ENCODE assay signal across 14 cellular contexts in genomic region chr10:88944813-88945212, GRCh38. TPM values are rescaled to one million over a fixed set of nuclear protein-coding genes. Genes with fewer than 3 reads are reported as not detected.
DNase-seq lines count a peak whose midpoint lies in the region; ATAC-seq, FAIRE-seq and TF ChIP-seq lines count a peak whose summit lies in the region.
"Had no signal": no experiment of that assay in that cellular context is flagged by ENCODE, and none has a peak within 500 bp of the region (broad histone marks: within the 10 kb centered on the region; RNA-seq: fewer than 3 reads in every experiment).

No MANE protein-coding gene starts in this region.

- TF ChIP-seq POLR2A in gastroesophageal sphincter (IDR thresholded peaks at IDR 0.05) (no peak), testis (IDR thresholded peaks at IDR 0.05) (no peak), HepG2 (IDR thresholded peaks at IDR 0.05; ENCODE audit: insufficient read depth in 1 of 2, low read depth in 2 of 2, low read length in 2 of 2) (no peak)

- ATAC-seq in HG03097 (IDR thresholded peaks at IDR 0.05; ENCODE audit: low FRiP score, unreplicated experiment) = peak; percentile 53
- ATAC-seq in gastroesophageal sphincter = no peak
- ATAC-seq in HepG2 = no peak

- H3K9me3 ChIP-seq in gastroesophageal sphincter (no peaks in the 10 kb centered on the region), testis (no peaks in the 10 kb centered on the region), endodermal cell (ENCODE audit: control insufficient read depth, low read length) (no peaks in the 10 kb centered on the region), HepG2 (ENCODE audit: low read length) (no peaks in the 10 kb centered on the region)
- H3K9me3 ChIP-seq: colonic mucosa, vagina had no signal

- H3K4me2 ChIP-seq in HepG2 (ENCODE audit: low read depth, low read length) = no peak overlapping the region

- H3K4me3 Mint-ChIP-seq in CD14-positive monocyte (peak overlapping the region in 1 of 2 donors; percentile 40), mesothelial cell of epicardium (no peak overlapping the region), endodermal cell (no peak overlapping the region)

- H3K36me3 Mint-ChIP-seq in CD14-positive monocyte (peaks cover 4 to 23% of the 10 kb centered on the region in 2 donors), mesothelial cell of epicardium (peaks cover 2% of the 10 kb centered on the region), endodermal cell (ENCODE audit: low read depth) (no peaks in the 10 kb centered on the region)

- intact Hi-C loops in CD14-positive monocyte (cut with micrococcal nuclease) = no loop called here
- intact Hi-C loops in testis (cut with DNase I; ENCODE audit: low total_unique reads) = loop anchor here (5.0 kb wide), 1 partner anchor 42 kb away; no protein-coding TSS in a partner anchor
- intact Hi-C loops in HepG2 (cut with micrococcal nuclease; ENCODE audit: unreplicated experiment) = no loop called here

- H3K27ac ChIP-seq in gastroesophageal sphincter (peak overlapping the region; percentile 61 to 94 (median 82)), testis (peak overlapping the region in 1 of 2 donors; percentile 32), endodermal cell (ENCODE audit: low read depth, low read length) (no peak overlapping the region), HepG2 (ENCODE audit: extremely low read length, insufficient read depth, low read length) (no peak overlapping the region)
- H3K27ac ChIP-seq: colonic mucosa, vagina had no signal

- no TSS peak for BruUV-seq in HepG2 (replicated peaks; lab: Mats Ljungman, UMichigan)

- peaks cover 4 to 89% (median 33%) of the 10 kb centered on the region in 3 donors for H3K4me1 ChIP-seq in gastroesophageal sphincter
- no peaks in the 10 kb centered on the region for H3K4me1 ChIP-seq in testis
- H3K4me1 ChIP-seq in endodermal cell (ENCODE audit: control insufficient read depth, insufficient read depth, low read length) = no peaks in the 10 kb centered on the region
- H3K4me1 ChIP-seq in HepG2 (ENCODE audit: insufficient read depth, low read length) = no peaks in the 10 kb centered on the region
- H3K4me1 ChIP-seq: colonic mucosa, vagina had no signal

- TF ChIP-seq CTCF in CD14-positive monocyte (IDR thresholded peaks at IDR 0.05) (no peak), gastroesophageal sphincter (IDR thresholded peaks at IDR 0.05) (no peak), testis (IDR thresholded peaks at IDR 0.05) (no peak), mesothelial cell of epicardium (IDR thresholded peaks at IDR 0.05; ENCODE audit: unreplicated experiment) (no peak), endodermal cell (conservative IDR thresholded peaks at IDR 0.05) (no peak), HepG2 (CRISPR knock-in tag; IDR thresholded peaks at IDR 0.05) (no peak)

- H4K20me1 ChIP-seq in HepG2 (ENCODE audit: insufficient read depth, low read length) = no peaks in the 10 kb centered on the region

- H3K4me3 ChIP-seq in gastroesophageal sphincter (peak overlapping the region in 1 of 2 donors; percentile 7), testis (no peak overlapping the region), endodermal cell (ENCODE audit: low read length) (no peak overlapping the region), HepG2 (replicated peaks in 1 of 3; ENCODE audit: insufficient read depth in 1 of 3, low read depth in 2 of 3, low read length in 3 of 3) (no peak overlapping the region)
- H3K4me3 ChIP-seq: colonic mucosa, vagina had no signal

- peaks cover 31 to 89% of the 10 kb centered on the region in 2 donors for H3K36me3 ChIP-seq in gastroesophageal sphincter
- no peaks in the 10 kb centered on the region for H3K36me3 ChIP-seq in testis (ENCODE audit: low read depth, missing control alignments)
- H3K36me3 ChIP-seq in endodermal cell (ENCODE audit: control insufficient read depth, insufficient read depth, low read length) = no peaks in the 10 kb centered on the region
- 0 out of 5 replicates have a peak, but pooled peaks cover 1 to 3% of the 10 kb centered on the region in 2 experiments for H3K36me3 ChIP-seq in HepG2 (replicated peaks in 1 of 2; ENCODE audit: control insufficient read depth in 1 of 2, insufficient read depth in 2 of 2, low read length in 2 of 2)
- H3K36me3 ChIP-seq: colonic mucosa had no signal

- H3K4me1 Mint-ChIP-seq in CD14-positive monocyte (peaks cover 34% of the 10 kb centered on the region), mesothelial cell of epicardium (no peaks in the 10 kb centered on the region), endodermal cell (no peaks in the 10 kb centered on the region)

- no peak overlapping the region for H3K9ac ChIP-seq in endodermal cell (ENCODE audit: extremely low read depth, low read length, poor library complexity, severe bottlenecking)
- no peak overlapping the region for H3K9ac ChIP-seq in HepG2 (ENCODE audit: insufficient read depth, low read depth, low read length)

- in situ Hi-C loops in HepG2 (cut with HindIII; ENCODE audit: extremely low pct_ligation_motif_present, low pct_unique_long_range_greater_than_20kb) = no loop called here

- H3K79me2 ChIP-seq in HepG2 (ENCODE audit: insufficient read depth, low read length) = no peaks in the 10 kb centered on the region

- peaks cover 0 to 2% (median 0%) of the 10 kb centered on the region in 3 donors for H3K27me3 Mint-ChIP-seq in CD14-positive monocyte (ENCODE audit: low read depth in 3 of 3)
- H3K27me3 Mint-ChIP-seq in mesothelial cell of epicardium (ENCODE audit: low read depth) = no peaks in the 10 kb centered on the region
- no peaks in the 10 kb centered on the region for H3K27me3 Mint-ChIP-seq in endodermal cell (ENCODE audit: insufficient read depth)

- TF ChIP-seq RAD21 in HepG2 (CRISPR knock-in tag; IDR thresholded peaks at IDR 0.05) = no peak

- no peak for DNase-seq in CD14-positive monocyte (ENCODE audit: low spot score)
- DNase-seq in GM19239 (ENCODE audit: insufficient read length, low spot score) = peak; percentile 17
- no peak for DNase-seq in testis
- DNase-seq in mesothelial cell of epicardium (ENCODE audit: low spot score in 2 of 2, unreplicated experiment in 2 of 2) = no peak
- no peak for DNase-seq in endodermal cell
- DNase-seq in HepG2 (ENCODE audit: low spot score) = no peak
- DNase-seq: amniotic stem cell, colonic mucosa, NCI-H1436 treated with DMSO at 0.1 percent for 48 hours, NCI-H524, SHP77 treated with DMSO at 0.1 percent for 48 hours had no signal

- no peaks in the 10 kb centered on the region for H3K27me3 ChIP-seq in gastroesophageal sphincter
- no peaks in the 10 kb centered on the region for H3K27me3 ChIP-seq in testis
- H3K27me3 ChIP-seq in endodermal cell (ENCODE audit: control insufficient read depth, insufficient read depth, low read length, poor library complexity, severe bottlenecking) = no peaks in the 10 kb centered on the region
- H3K27me3 ChIP-seq in HepG2 (ENCODE audit: control insufficient read depth in 1 of 2, insufficient read depth in 2 of 2, low read length in 2 of 2) = no peaks in the 10 kb centered on the region
- H3K27me3 ChIP-seq: colonic mucosa, vagina had no signal

- TF ChIP-seq EP300 in gastroesophageal sphincter (IDR thresholded peaks at IDR 0.05) (no peak), HepG2 (IDR thresholded peaks at IDR 0.05; ENCODE audit: low read depth in 2 of 2, low read length in 2 of 2) (no peak), HepG2 (CRISPR knock-in tag; IDR thresholded peaks at IDR 0.05; ENCODE audit: borderline replicate concordance) (no peak)

- H3K9me3 Mint-ChIP-seq in CD14-positive monocyte = peaks cover 0 to 2% (median 0%) of the 10 kb centered on the region in 7 donors
- H3K9me3 Mint-ChIP-seq in mesothelial cell of epicardium = no peaks in the 10 kb centered on the region
- H3K9me3 Mint-ChIP-seq in endodermal cell = no peaks in the 10 kb centered on the region

- H2AFZ ChIP-seq in HepG2 (ENCODE audit: low read length) = no peak overlapping the region

- POLR2A ChIA-PET in HepG2 (lab: Yijun Ruan, JAX) = no interaction called here

- CTCF ChIA-PET in HepG2 (lab: Yijun Ruan, JAX; ENCODE audit: low intra/inter-chr PET ratio, low total read pairs) = no interaction called here

- FAIRE-seq in GM19239 (lab: Jason Lieb, UNC) = peak; percentile 85
- no peak for FAIRE-seq in HepG2 (lab: Jason Lieb, UNC)

- 29% methylated on average over 3 of the region's 3 CpGs for WGBS in gastroesophageal sphincter (ENCODE audit: low coverage in 1 of 2), 2 donors
- 44 to 51% methylated on average over 3 of the region's 3 CpGs for WGBS in testis, 2 donors
- 96% methylated on average over 2 of the region's 3 CpGs; no CpG with 5 or more reads in 1 of the 2 experiments for WGBS in endodermal cell (ENCODE audit: insufficient coverage in 1 of 2, insufficient read length in 1 of 2), 2 experiments
- WGBS in HepG2 (ENCODE audit: low lambda C conversion rate) = 86% methylated on average over 3 of the region's 3 CpGs

- H3K27ac Mint-ChIP-seq in CD14-positive monocyte = peak overlapping the region; percentile 5 to 75 (median 43)
- no peak overlapping the region for H3K27ac Mint-ChIP-seq in mesothelial cell of epicardium
- H3K27ac Mint-ChIP-seq in endodermal cell = no peak overlapping the region

RNA-seq across cellular contexts. Expression of gene ACTA2, which starts 7.8 kb away (rescaled TPM):
- 10 to 100 TPM in 1 of 2 donors, 1 to 10 TPM in 1; 6.8 to 12.3 TPM for polyA plus RNA-seq in CD14-positive monocyte
- 1,000 to 10,000 TPM; 5,887 to 9,086 (median 7,887) TPM for total RNA-seq in gastroesophageal sphincter
- total RNA-seq in testis = 100 to 1,000 TPM; 398 to 527 TPM
- polyA plus RNA-seq in testis (ENCODE audit: insufficient read depth, low read depth, low replicate concordance) = 939 TPM
- total RNA-seq in mesothelial cell of epicardium = 126 to 133 TPM (median 126 TPM) in 3 replicates
- not detected for total RNA-seq in endodermal cell
- 86.0 TPM for polyA plus RNA-seq in endodermal cell (2013, experiment 1 of 2)
- polyA plus RNA-seq in endodermal cell (2013, experiment 2 of 2) = 99.5 TPM
- total RNA-seq in HepG2 (2016; rRNA removed; fragmentation: Illumina TruSeq; extraction: Trizol) = 58.1 and 59.9 TPM in 2 replicates
- total RNA-seq in HepG2 (2016; cell fraction: cytosol; rRNA removed; fragmentation: Illumina TruSeq; extraction: Trizol; ENCODE audit: low read depth) = 21.6 and 22.5 TPM in 2 replicates
- 50.7 and 62.7 TPM in 2 replicates for total RNA-seq in HepG2 (2016; cell fraction: insoluble cytoplasmic fraction; rRNA removed; fragmentation: Illumina TruSeq; extraction: Trizol)
- 33.4 and 39.8 TPM in 2 replicates for total RNA-seq in HepG2 (2016; cell fraction: membrane; rRNA removed; fragmentation: Illumina TruSeq; extraction: Trizol)
- total RNA-seq in HepG2 (2016; cell fraction: nucleus; rRNA removed; fragmentation: Illumina TruSeq; extraction: Trizol) = 33.1 and 39.3 TPM in 2 replicates
- 21.8 and 25.1 TPM in 2 replicates for polyA plus RNA-seq in HepG2 (2011; rRNA removed)
- polyA plus RNA-seq in HepG2 (2011; cell fraction: cytosol; rRNA removed) = 32.0 and 34.2 TPM in 2 replicates
- polyA plus RNA-seq in HepG2 (2011; cell fraction: nucleus; rRNA removed) = 20.1 and 23.1 TPM in 2 replicates
- 30.5 and 47.4 TPM in 2 replicates for polyA plus RNA-seq in HepG2 (2012)
- 30.8 and 35.7 TPM in 2 replicates for polyA plus RNA-seq in HepG2 (2016; cell fraction: cytosol; fragmentation: Illumina TruSeq; extraction: Trizol; ENCODE audit: low read depth)
- 81.9 and 99.8 TPM in 2 replicates for polyA plus RNA-seq in HepG2 (2016; cell fraction: insoluble cytoplasmic fraction; fragmentation: Illumina TruSeq; extraction: Trizol; ENCODE audit: low read depth)
- polyA plus RNA-seq in HepG2 (2016; cell fraction: membrane; fragmentation: Illumina TruSeq; extraction: Trizol; ENCODE audit: low read depth) = 45.1 and 45.4 TPM in 2 replicates
- polyA plus RNA-seq in HepG2 (2016; cell fraction: nucleus; fragmentation: Illumina TruSeq; extraction: Trizol; ENCODE audit: insufficient read depth, low read depth) = 60.8 and 61.8 TPM in 2 replicates
- polyA minus RNA-seq in HepG2 (2011; rRNA and poly(A)+ RNA removed; ENCODE audit: low replicate concordance) = 3.6 and 48.3 TPM in 2 replicates
- polyA minus RNA-seq in HepG2 (2011; cell fraction: cytosol; rRNA and poly(A)+ RNA removed) = 35.2 and 40.9 TPM in 2 replicates
- 13.9 and 20.1 TPM in 2 replicates for polyA minus RNA-seq in HepG2 (2011; cell fraction: nucleus; rRNA and poly(A)+ RNA removed)

RNA-seq across cellular contexts. Expression of gene FAS, which starts 45.8 kb away (rescaled TPM):
- polyA plus RNA-seq in CD14-positive monocyte = 10 to 100 TPM; 27.9 to 28.9 TPM
- 10 to 100 TPM; 15.0 to 27.5 (median 19.6) TPM for total RNA-seq in gastroesophageal sphincter
- 10 to 100 TPM in 1 of 2 donors, 1 to 10 TPM in 1; 9.3 to 10.7 TPM for total RNA-seq in testis
- polyA plus RNA-seq in testis (ENCODE audit: insufficient read depth, low read depth, low replicate concordance) = 16.2 TPM
- total RNA-seq in mesothelial cell of epicardium = 6.1 to 6.8 TPM (median 6.3 TPM) in 3 replicates
- under 1 TPM in 1 of 2 donors, not detected in 1; 0.95 TPM for total RNA-seq in endodermal cell
- 6.3 TPM for polyA plus RNA-seq in endodermal cell (2013, experiment 1 of 2)
- polyA plus RNA-seq in endodermal cell (2013, experiment 2 of 2) = 6.9 TPM
- total RNA-seq in HepG2 (2016; rRNA removed; fragmentation: Illumina TruSeq; extraction: Trizol) = 15.0 and 17.9 TPM in 2 replicates
- 4.8 and 5.4 TPM in 2 replicates for total RNA-seq in HepG2 (2016; cell fraction: cytosol; rRNA removed; fragmentation: Illumina TruSeq; extraction: Trizol; ENCODE audit: low read depth)
- 15.8 and 17.7 TPM in 2 replicates for total RNA-seq in HepG2 (2016; cell fraction: insoluble cytoplasmic fraction; rRNA removed; fragmentation: Illumina TruSeq; extraction: Trizol)
- 11.2 and 12.0 TPM in 2 replicates for total RNA-seq in HepG2 (2016; cell fraction: membrane; rRNA removed; fragmentation: Illumina TruSeq; extraction: Trizol)
- 21.8 and 24.6 TPM in 2 replicates for total RNA-seq in HepG2 (2016; cell fraction: nucleus; rRNA removed; fragmentation: Illumina TruSeq; extraction: Trizol)
- 4.3 and 5.9 TPM in 2 replicates for polyA plus RNA-seq in HepG2 (2011; rRNA removed)
- polyA plus RNA-seq in HepG2 (2011; cell fraction: cytosol; rRNA removed) = 2.6 and 4.4 TPM in 2 replicates
- polyA plus RNA-seq in HepG2 (2011; cell fraction: nucleus; rRNA removed) = 3.1 and 3.5 TPM in 2 replicates
- polyA plus RNA-seq in HepG2 (2012) = 3.1 and 3.3 TPM in 2 replicates
- 3.1 and 3.6 TPM in 2 replicates for polyA plus RNA-seq in HepG2 (2016; cell fraction: cytosol; fragmentation: Illumina TruSeq; extraction: Trizol; ENCODE audit: low read depth)
- polyA plus RNA-seq in HepG2 (2016; cell fraction: insoluble cytoplasmic fraction; fragmentation: Illumina TruSeq; extraction: Trizol; ENCODE audit: low read depth) = 14.7 and 16.1 TPM in 2 replicates
- polyA plus RNA-seq in HepG2 (2016; cell fraction: membrane; fragmentation: Illumina TruSeq; extraction: Trizol; ENCODE audit: low read depth) = 6.2 and 7.4 TPM in 2 replicates
- 29.8 and 31.9 TPM in 2 replicates for polyA plus RNA-seq in HepG2 (2016; cell fraction: nucleus; fragmentation: Illumina TruSeq; extraction: Trizol; ENCODE audit: insufficient read depth, low read depth)
- polyA minus RNA-seq in HepG2 (2011; rRNA and poly(A)+ RNA removed; ENCODE audit: low replicate concordance) = 3.7 and 12.5 TPM in 2 replicates
- 3.7 and 4.0 TPM in 2 replicates for polyA minus RNA-seq in HepG2 (2011; cell fraction: cytosol; rRNA and poly(A)+ RNA removed)
- 8.6 and 13.1 TPM in 2 replicates for polyA minus RNA-seq in HepG2 (2011; cell fraction: nucleus; rRNA and poly(A)+ RNA removed)

Comparison
In these comparisons a context has a peak if more than half of its experiments do, and no peak if none do; other contexts are left out.
1. H3K27ac Mint-ChIP-seq: peak in CD14-positive monocyte (7 of 7); none in mesothelial cell of epicardium (single experiment) and endodermal cell (single experiment).
2. H3K27ac ChIP-seq: peak in gastroesophageal sphincter (4 of 4); none in endodermal cell (single experiment) and HepG2 (single experiment).
3. RNA of gene ACTA2, which starts 7.8 kb away (total RNA-seq): 5,887 to 9,086 TPM in gastroesophageal sphincter, 398 to 527 TPM in testis, 126 to 133 TPM in mesothelial cell of epicardium and 21.6 to 62.7 TPM in HepG2; not detected in endodermal cell; every median in the first group is over 10 times any median in the second.